In the genomic region with DNA sequence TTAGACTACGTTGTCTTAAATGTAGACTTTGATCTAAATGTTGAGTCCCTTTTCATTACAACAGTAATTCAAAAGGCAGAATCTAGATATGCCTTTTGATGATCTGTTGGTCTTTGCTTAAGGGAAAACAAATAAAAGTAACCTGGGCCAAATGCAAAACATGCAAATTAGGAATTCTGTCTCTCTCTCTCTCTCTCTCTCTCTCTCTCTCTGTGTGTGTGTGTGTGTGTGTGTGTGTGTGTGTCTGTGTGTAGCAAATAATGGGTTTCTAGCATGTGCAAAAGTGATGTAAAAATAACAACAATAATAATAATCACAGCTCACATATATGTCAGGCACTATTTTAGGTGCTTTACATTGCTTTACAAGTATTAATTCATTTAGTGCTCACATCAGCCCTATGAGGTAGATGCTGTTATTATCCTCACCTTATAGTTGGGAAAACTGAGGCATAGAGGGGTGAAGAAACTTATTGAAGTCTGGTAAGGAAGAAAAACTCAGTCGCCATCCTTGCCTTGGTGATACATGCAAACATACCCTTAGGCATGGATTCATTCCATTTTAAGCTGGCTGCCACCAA, we compare ENCODE assay signal across 13 cellular contexts.
DNase-seq lines count a peak whose midpoint lies in the region; ATAC-seq and TF ChIP-seq lines count a peak whose summit lies in the region.
"Had no signal": no experiment of that assay in that cellular context is flagged by ENCODE, and none has a peak within 500 bp of the region (broad histone marks: within the 10 kb centered on the region; RNA-seq: fewer than 3 reads in every experiment).

No MANE protein-coding gene starts in this region.

- no peaks in the 10 kb centered on the region for H3K27me3 ChIP-seq in CD8-positive, alpha-beta T cell (ENCODE audit: insufficient read depth, low read length)
- H3K27me3 ChIP-seq: brain microvascular endothelial cell, right atrium auricular region had no signal

- H3K4me3 ChIP-seq in CD8-positive, alpha-beta T cell (ENCODE audit: low read depth, low read length) = no peak overlapping the region
- H3K4me3 ChIP-seq: left ventricle myocardium inferior, right atrium auricular region had no signal

- H3K4me1 Mint-ChIP-seq in CD8-positive, alpha-beta T cell (ENCODE audit: low read depth) = peaks cover 68% of the 10 kb centered on the region
- H3K4me1 Mint-ChIP-seq in IgD-negative memory B cell (peaks cover 38 to 58% (median 41%) of the 10 kb centered on the region in 3 donors), nephron progenitor cell (peaks cover 63% of the 10 kb centered on the region), mesothelial cell of epicardium (peaks cover 40% of the 10 kb centered on the region)
- peaks cover 60% of the 10 kb centered on the region for H3K4me1 Mint-ChIP-seq in activated naive CD8-positive, alpha-beta T cell treated with anti-CD3 and anti-CD28 coated beads, Interleukin-2, amount 10 ng/mL, durations not matched to agents 7 days and 5 days

- ATAC-seq in CD8-positive, alpha-beta T cell = no peak
- ATAC-seq in activated naive CD8-positive, alpha-beta T cell treated with anti-CD3 and anti-CD28 coated beads, Interleukin-2, amount 10 ng/mL, durations not matched to agents 7 days and 5 days (ENCODE audit: low read depth) = no peak
- no peak for ATAC-seq in GM19395 (IDR thresholded peaks at IDR 0.05; ENCODE audit: unreplicated experiment)

- no peaks in the 10 kb centered on the region for H3K9me3 Mint-ChIP-seq in CD8-positive, alpha-beta T cell
- H3K9me3 Mint-ChIP-seq in IgD-negative memory B cell (no peaks in the 10 kb centered on the region), nephron progenitor cell (no peaks in the 10 kb centered on the region), mesothelial cell of epicardium (no peaks in the 10 kb centered on the region)
- H3K9me3 Mint-ChIP-seq in activated naive CD8-positive, alpha-beta T cell treated with anti-CD3 and anti-CD28 coated beads, Interleukin-2, amount 10 ng/mL, durations not matched to agents 7 days and 5 days = no peaks in the 10 kb centered on the region

- TF ChIP-seq CTCF in CD8-positive, alpha-beta T cell (IDR thresholded peaks at IDR 0.05) = no peak
- TF ChIP-seq CTCF in nephron progenitor cell (IDR thresholded peaks at IDR 0.05) (no peak), mesothelial cell of epicardium (IDR thresholded peaks at IDR 0.05; ENCODE audit: unreplicated experiment) (no peak)

- H3K9me3 ChIP-seq in CD8-positive, alpha-beta T cell (ENCODE audit: low read length) = no peaks in the 10 kb centered on the region
- H3K9me3 ChIP-seq: left ventricle myocardium inferior, right atrium auricular region had no signal

- H3K27me3 Mint-ChIP-seq in CD8-positive, alpha-beta T cell (ENCODE audit: low read depth) = no peaks in the 10 kb centered on the region
- H3K27me3 Mint-ChIP-seq in IgD-negative memory B cell (no peaks in the 10 kb centered on the region), nephron progenitor cell (ENCODE audit: low read depth, poor library complexity) (peaks cover 4% of the 10 kb centered on the region), mesothelial cell of epicardium (ENCODE audit: low read depth) (no peaks in the 10 kb centered on the region)
- H3K27me3 Mint-ChIP-seq in activated naive CD8-positive, alpha-beta T cell treated with anti-CD3 and anti-CD28 coated beads, Interleukin-2, amount 10 ng/mL, durations not matched to agents 7 days and 5 days = no peaks in the 10 kb centered on the region

- intact Hi-C loops in CD8-positive, alpha-beta T cell (cut with DNase I, micrococcal nuclease) = loop anchor here (2.0 to 5.0 kb wide), 5 partner anchors 97 to 177 kb away; no protein-coding TSS in a partner anchor

- no peak for DNase-seq in CD8-positive, alpha-beta T cell
- no peak for DNase-seq in activated naive CD8-positive, alpha-beta T cell treated with anti-CD3 and anti-CD28 coated beads, Interleukin-2, amount 10 ng/mL, durations not matched to agents 7 days and 5 days
- DNase-seq in nephron progenitor cell (no peak), mesothelial cell of epicardium (ENCODE audit: low spot score in 2 of 2, unreplicated experiment in 2 of 2) (no peak), NCI-H1930 (lab: John Stamatoyannopoulos, UW) (no peak), iPS-NIHi11 (ENCODE audit: low spot score) (no peak)
- DNase-seq: brain microvascular endothelial cell, DMS153, left ventricle myocardium inferior, NCI-H1436 treated with DMSO at 0.1 percent for 48 hours had no signal

- CTCF ChIA-PET in CD8-positive, alpha-beta T cell (lab: Charles Lee) = interaction anchor here (0.7 to 4.1 kb wide), 9 partner anchors 11 to 332 kb away, joined by 3 to 18 read pairs (median 4); no protein-coding TSS in a partner anchor

- H3K36me3 ChIP-seq in CD8-positive, alpha-beta T cell (ENCODE audit: insufficient read depth, low read length) = no peaks in the 10 kb centered on the region
- H3K36me3 ChIP-seq: brain microvascular endothelial cell, left ventricle myocardium inferior, right atrium auricular region had no signal

- H3K27ac ChIP-seq in CD8-positive, alpha-beta T cell (ENCODE audit: low read depth, low read length) = peak overlapping the region; percentile 2
- H3K27ac ChIP-seq: brain microvascular endothelial cell, left ventricle myocardium inferior, right atrium auricular region had no signal

- peak overlapping the region; percentile 92 for H3K27ac Mint-ChIP-seq in CD8-positive, alpha-beta T cell
- H3K27ac Mint-ChIP-seq in IgD-negative memory B cell (peak overlapping the region; percentile 53 to 86 (median 81)), nephron progenitor cell (peak overlapping the region; percentile 3), mesothelial cell of epicardium (no peak overlapping the region)
- peak overlapping the region; percentile 97 for H3K27ac Mint-ChIP-seq in activated naive CD8-positive, alpha-beta T cell treated with anti-CD3 and anti-CD28 coated beads, Interleukin-2, amount 10 ng/mL, durations not matched to agents 7 days and 5 days

- peaks cover 70% of the 10 kb centered on the region for H3K4me1 ChIP-seq in CD8-positive, alpha-beta T cell (ENCODE audit: insufficient read depth, low read length)

- POLR2A ChIA-PET in CD8-positive, alpha-beta T cell (lab: Charles Lee) = interaction anchor here (0.6 to 2.0 kb wide), 7 partner anchors 15 to 181 kb away, joined by 3 to 6 read pairs (median 4); no protein-coding TSS in a partner anchor
- POLR2A ChIA-PET in activated naive CD8-positive, alpha-beta T cell treated with anti-CD3 and anti-CD28 coated beads, Interleukin-2, amount 10 ng/mL, durations not matched to agents 7 days and 5 days (lab: Charles Lee) = interaction anchor here (0.6 to 5.6 kb wide), 33 partner anchors 11 to 181 kb away, joined by 3 to 53 read pairs (median 4); a partner anchor contains a TSS

- H3K36me3 Mint-ChIP-seq in CD8-positive, alpha-beta T cell = no peaks in the 10 kb centered on the region
- H3K36me3 Mint-ChIP-seq in IgD-negative memory B cell = peaks cover 2% of the 10 kb centered on the region
- peaks cover 1% of the 10 kb centered on the region for H3K36me3 Mint-ChIP-seq in activated naive CD8-positive, alpha-beta T cell treated with anti-CD3 and anti-CD28 coated beads, Interleukin-2, amount 10 ng/mL, durations not matched to agents 7 days and 5 days
- H3K36me3 Mint-ChIP-seq in nephron progenitor cell (ENCODE audit: low read depth) = no peaks in the 10 kb centered on the region
- no peaks in the 10 kb centered on the region for H3K36me3 Mint-ChIP-seq in mesothelial cell of epicardium

- peak overlapping the region; percentile 27 for H3K4me3 Mint-ChIP-seq in CD8-positive, alpha-beta T cell
- H3K4me3 Mint-ChIP-seq in IgD-negative memory B cell (peak overlapping the region in 3 of 4 donors; percentile 25 to 77 (median 60)), nephron progenitor cell (no peak overlapping the region), mesothelial cell of epicardium (no peak overlapping the region)
- H3K4me3 Mint-ChIP-seq in activated naive CD8-positive, alpha-beta T cell treated with anti-CD3 and anti-CD28 coated beads, Interleukin-2, amount 10 ng/mL, durations not matched to agents 7 days and 5 days = peak overlapping the region; percentile 75

Comparison
In these comparisons a context has a peak if more than half of its experiments do, and no peak if none do; other contexts are left out.
1. H3K4me3 Mint-ChIP-seq: peak in CD8-positive, alpha-beta T cell (single experiment), IgD-negative memory B cell (3 of 4) and activated naive CD8-positive, alpha-beta T cell treated with anti-CD3 and anti-CD28 coated beads, Interleukin-2, amount 10 ng/mL, durations not matched to agents 7 days and 5 days (single experiment); none in nephron progenitor cell (single experiment) and mesothelial cell of epicardium (single experiment).